In genomic region chr11:10858505-10859360, GRCh38 we compare ENCODE assay signal across 1 cellular context.
TF ChIP-seq lines count a peak whose summit lies in the region.

No MANE protein-coding gene starts in this region.

TF ChIP-seq in K562, 482 proteins besides CTCF, POLR2A, EP300 and RAD21 (continued from another document and continues in another):
- TF ChIP-seq RERE (CRISPR knock-in tag; IDR thresholded peaks at IDR 0.05; ENCODE audit: borderline replicate concordance) (no peak), ESRRA (IDR thresholded peaks at IDR 0.05; ENCODE audit: borderline replicate concordance, low read depth) (no peak), FOXM1 (IDR thresholded peaks at IDR 0.05; ENCODE audit: low read depth) (no peak), FOXM1 (CRISPR knock-in tag; IDR thresholded peaks at IDR 0.05; ENCODE audit: low read depth) (no peak), ELF1 (tag; IDR thresholded peaks at IDR 0.05) (no peak), ZNF512 (tag; IDR thresholded peaks at IDR 0.05) (no peak), SMAD3 (CRISPR knock-in tag; conservative IDR thresholded peaks at IDR 0.05) (no peak), ID3 (CRISPR knock-in tag; IDR thresholded peaks at IDR 0.05) (no peak), ID3 (tag; IDR thresholded peaks at IDR 0.05) (0 out of 2 replicates have a peak, but pooled peaks have one; percentile 26), MBD2 (IDR thresholded peaks at IDR 0.05; ENCODE audit: borderline replicate concordance, low read depth) (no peak), ARID3A (IDR thresholded peaks at IDR 0.05; ENCODE audit: borderline replicate concordance, low read depth, low read length) (0 out of 2 replicates have a peak, but pooled peaks have one; percentile 1), ZNF143 (CRISPR knock-in tag; IDR thresholded peaks at IDR 0.05) (no peak), ZNF766 (CRISPR knock-in tag; conservative IDR thresholded peaks at IDR 0.05) (no peak), HOMEZ (CRISPR knock-in tag; IDR thresholded peaks at IDR 0.05) (no peak), ZNF408 (CRISPR knock-in tag; IDR thresholded peaks at IDR 0.05; ENCODE audit: low read depth) (no peak), ZNF184 (CRISPR knock-in tag; IDR thresholded peaks at IDR 0.05) (no peak), CCAR2 (IDR thresholded peaks at IDR 0.05; ENCODE audit: low read depth, low read length) (no peak), RBM39 (optimal IDR thresholded peaks at IDR 0.05; ENCODE audit: low read depth, low read length) (no peak), ATF3 (IDR thresholded peaks at IDR 0.05) (0 out of 2 replicates have a peak, but pooled peaks have one; percentile 6), ATF3 (CRISPR knock-in tag; conservative IDR thresholded peaks at IDR 0.05) (no peak), ZNF217 (CRISPR knock-in tag; IDR thresholded peaks at IDR 0.05) (no peak), ZNF644 (tag; IDR thresholded peaks at IDR 0.05; ENCODE audit: low read depth) (0 out of 2 replicates have a peak, but pooled peaks have one; percentile 35), ZNF407 (IDR thresholded peaks at IDR 0.05; ENCODE audit: low read depth) (0 out of 2 replicates have a peak, but pooled peaks have one; percentile 53), ZNF224 (CRISPR knock-in tag; IDR thresholded peaks at IDR 0.05) (no peak), CHCHD3 (CRISPR knock-in tag; IDR thresholded peaks at IDR 0.05) (no peak), PHB2 (IDR thresholded peaks at IDR 0.05; ENCODE audit: low read depth) (no peak), ARNT (IDR thresholded peaks at IDR 0.05) (0 out of 4 replicates have a peak, but pooled peaks of 1 of the 2 experiments have one; percentile 18), MLX (CRISPR knock-in tag; conservative IDR thresholded peaks at IDR 0.05) (0 out of 4 replicates have a peak, but pooled peaks of 1 of the 2 experiments have one; percentile 29), MXD1 (CRISPR knock-in tag; IDR thresholded peaks at IDR 0.05; ENCODE audit: borderline replicate concordance, poor library complexity, severe bottlenecking) (no peak)
